22 cellular contexts compared by ENCODE assay signal in the genomic region with DNA sequence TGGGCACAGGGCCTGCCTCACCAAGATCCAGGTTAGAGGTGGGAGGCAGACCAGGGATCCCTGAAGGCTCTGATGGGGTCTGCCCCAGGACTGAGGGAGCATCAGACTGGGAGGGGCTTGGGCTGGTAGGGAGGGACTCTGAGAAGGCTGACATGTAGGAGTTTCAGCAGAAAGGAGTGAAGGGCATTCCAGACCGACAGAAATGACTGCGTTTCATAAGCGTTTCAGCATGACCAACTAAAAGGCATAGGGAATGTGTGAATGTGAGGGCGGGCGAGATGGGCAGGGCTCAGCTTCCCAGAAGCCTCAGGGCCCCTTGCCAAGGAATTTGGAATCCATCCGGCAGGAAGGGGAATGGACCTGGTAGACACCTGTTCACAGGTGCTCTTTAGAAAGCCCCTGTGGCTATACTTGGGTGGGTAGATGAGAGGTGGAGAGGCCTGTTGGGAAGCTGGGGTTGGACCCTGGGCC. TPM values are rescaled to one million over a fixed set of nuclear protein-coding genes. Genes with fewer than 3 reads are reported as not detected.
DNase-seq lines count a peak whose midpoint lies in the region; ATAC-seq, FAIRE-seq and TF ChIP-seq lines count a peak whose summit lies in the region.
"Had no signal": no experiment of that assay in that cellular context is flagged by ENCODE, and none has a peak within 500 bp of the region (broad histone marks: within the 10 kb centered on the region; RNA-seq: fewer than 3 reads in every experiment).

No MANE protein-coding gene starts in this region.

- ATAC-seq in omental fat pad (ENCODE audit: low FRiP score): peak; percentile 75
- ATAC-seq: activated T-cell treated with anti-CD3 and anti-CD28 coated beads, Interleukin-2, amount 50 U/mL, for 72 hours; GM23338; HepG2; stimulated activated effector memory CD8-positive, alpha-beta T cell treated with anti-CD3 and anti-CD28 coated beads, Interleukin-12 subunit alpha, Interleukin-12 subunit beta, amount 100 ng/mL, for 72 hours had no signal

- no peaks in the 10 kb centered on the region for H4K20me1 ChIP-seq in mammary epithelial cell (ENCODE audit: insufficient read depth, low read length)
- peaks cover 5% of the 10 kb centered on the region for H4K20me1 ChIP-seq in keratinocyte (ENCODE audit: control insufficient read depth, extremely low read depth, insufficient read depth, low read length)

- no TSS peak for BruUV-seq in mammary epithelial cell (replicated peaks; lab: Mats Ljungman, UMichigan)

- no peak overlapping the region for H3K4me3 ChIP-seq in mammary epithelial cell (replicated peaks in 1 of 3; ENCODE audit: insufficient read depth in 1 of 3, low read depth in 2 of 3, low read length in 3 of 3)
- no peak overlapping the region for H3K4me3 ChIP-seq in keratinocyte (ENCODE audit: control insufficient read depth in 2 of 3, extremely low read depth in 1 of 3, insufficient read depth in 2 of 3, low read depth in 1 of 3, low read length in 3 of 3)
- H3K4me3 ChIP-seq in testis: no peak overlapping the region
- H3K4me3 ChIP-seq: GM23338, thoracic aorta had no signal

- dilution Hi-C loops in mammary epithelial cell (cut with HindIII; ENCODE audit: low sequenced_read_pairs): no loop called here
- dilution Hi-C loops in keratinocyte (cut with MboI; ENCODE audit: extremely low pct_ligation_motif_present, low sequenced_read_pairs): no loop called here

- CTCF ChIA-PET in mammary epithelial cell (lab: Charles Lee; ENCODE audit: low non-redundant PET): no interaction called here

- FAIRE-seq in keratinocyte (lab: Jason Lieb, UNC): no peak
- FAIRE-seq: GM12892, GM19239, HepG2 had no signal

- no peaks in the 10 kb centered on the region for H3K27me3 ChIP-seq in mammary epithelial cell (ENCODE audit: insufficient read depth, low read length)
- H3K27me3 ChIP-seq in keratinocyte (ENCODE audit: control insufficient read depth, extremely low read depth, insufficient read depth, low read length): peaks cover 4% of the 10 kb centered on the region
- no peaks in the 10 kb centered on the region for H3K27me3 ChIP-seq in testis

- 23% methylated on average over 4 of the region's 6 CpGs for WGBS in mammary epithelial cell (ENCODE audit: low coverage, missing lambda C conversion rate)
- 79 to 82% methylated on average over 6 of the region's 6 CpGs for WGBS in testis, 2 donors

- TF ChIP-seq POLR2A in testis (IDR thresholded peaks at IDR 0.05): no peak
- TF ChIP-seq POLR2A in erythroblast (IDR thresholded peaks at IDR 0.05; ENCODE audit: low read length): no peak

- H3K9ac ChIP-seq in mammary epithelial cell (ENCODE audit: insufficient read depth, low read length) (no peak overlapping the region), keratinocyte (ENCODE audit: control insufficient read depth, extremely low read depth, insufficient read depth, low read length) (no peak overlapping the region)

- TF ChIP-seq CTCF in mammary epithelial cell (conservative IDR thresholded peaks at IDR 0.05 in 1 of 2, IDR thresholded peaks at IDR 0.05 in 1 of 2; ENCODE audit: extremely low read depth in 1 of 2, insufficient read depth in 1 of 2, low read depth in 1 of 2, low read length in 2 of 2) (no peak), keratinocyte (optimal IDR thresholded peaks at IDR 0.05 in 1 of 3, IDR thresholded peaks at IDR 0.05 in 1 of 3, conservative IDR thresholded peaks at IDR 0.05 in 1 of 3; ENCODE audit: extremely low read depth in 1 of 3, insufficient read depth in 2 of 3, low read length in 3 of 3) (no peak), omental fat pad (IDR thresholded peaks at IDR 0.05) (no peak), testis (IDR thresholded peaks at IDR 0.05) (no peak)

- H3K4me1 ChIP-seq in mammary epithelial cell (ENCODE audit: insufficient read depth, low read length) (peaks cover 14% of the 10 kb centered on the region), keratinocyte (ENCODE audit: control insufficient read depth, extremely low read depth, insufficient read depth, low read length) (peaks cover 4% of the 10 kb centered on the region), testis (peaks cover 23% of the 10 kb centered on the region)

- intact Hi-C loops in mammary epithelial cell (cut with micrococcal nuclease) (no loop called here), testis (cut with DNase I; ENCODE audit: low total_unique reads) (no loop called here)

- H3K9me1 ChIP-seq in keratinocyte (ENCODE audit: control insufficient read depth, extremely low read depth, insufficient read depth, low read length): no peaks in the 10 kb centered on the region

- H3K9me3 ChIP-seq in mammary epithelial cell (replicated peaks; ENCODE audit: insufficient read depth, low read length) (no peaks in the 10 kb centered on the region), keratinocyte (ENCODE audit: control insufficient read depth, low read depth, low read length) (no peaks in the 10 kb centered on the region), testis (no peaks in the 10 kb centered on the region)
- H3K9me3 ChIP-seq: thoracic aorta had no signal

- no peak overlapping the region for H3K4me2 ChIP-seq in mammary epithelial cell (ENCODE audit: insufficient read depth, low read depth, low read length)
- no peak overlapping the region for H3K4me2 ChIP-seq in keratinocyte (ENCODE audit: control insufficient read depth, extremely low read depth, insufficient read depth, low read depth, low read length)
- H3K4me2 ChIP-seq: GM23338 had no signal

- in situ Hi-C loops in mammary epithelial cell (cut with MboI; ENCODE audit: low sequenced_read_pairs in 2 of 2): no loop called here

- peak; percentile 56 for DNase-seq in DMS79 (lab: John Stamatoyannopoulos, UW)
- DNase-seq in mammary epithelial cell: peak; percentile 22
- DNase-seq in keratinocyte (ENCODE audit: low read depth, low spot score): peak; percentile 49
- no peak for DNase-seq in omental fat pad (ENCODE audit: low spot score)
- no peak for DNase-seq in testis
- DNase-seq in NCI-H2171 (lab: John Stamatoyannopoulos, UW): no peak
- DNase-seq in erythroblast (lab: John Stamatoyannopoulos, UW): no peak
- no peak for DNase-seq in effector CD8-positive, alpha-beta T cell (lab: John Stamatoyannopoulos, UW)
- DNase-seq: activated CD4-positive, alpha-beta T cell treated with anti-CD3 and anti-CD28 coated beads for 48 hours; activated naive CD4-positive, alpha-beta T cell treated with anti-CD3 and anti-CD28 coated beads for 36 hours; activated T-cell treated with anti-CD3 and anti-CD28 coated beads, Interleukin-2, amount 50 U/mL, for 72 hours; effector CD4-positive, alpha-beta T cell; NCI-H1105; NCI-H2081 treated with DMSO at 0.1 percent for 48 hours; T-helper 2 cell had no signal

- H2AFZ ChIP-seq in mammary epithelial cell (ENCODE audit: low read depth, low read length) (no peak overlapping the region), keratinocyte (ENCODE audit: control insufficient read depth, low read length) (no peak overlapping the region)
- H2AFZ ChIP-seq: GM23338 had no signal

- H3K27ac ChIP-seq in mammary epithelial cell (ENCODE audit: insufficient read depth, low read depth, low read length) (no peak overlapping the region), keratinocyte (ENCODE audit: control insufficient read depth, insufficient read depth, low read length) (no peak overlapping the region), testis (no peak overlapping the region)
- H3K27ac ChIP-seq: HL-60, thoracic aorta had no signal

- H3K36me3 ChIP-seq in mammary epithelial cell (ENCODE audit: insufficient read depth, low read length) (no peaks in the 10 kb centered on the region), keratinocyte (ENCODE audit: control insufficient read depth in 2 of 2, extremely low read depth in 1 of 2, insufficient read depth in 2 of 2, low read length in 2 of 2) (peaks cover 0 to 2% of the 10 kb centered on the region in 2 experiments), testis (ENCODE audit: low read depth, missing control alignments) (no peaks in the 10 kb centered on the region)
- H3K36me3 ChIP-seq: thoracic aorta had no signal

- H3K79me2 ChIP-seq in mammary epithelial cell (ENCODE audit: insufficient read depth, low read length) (no peaks in the 10 kb centered on the region), keratinocyte (ENCODE audit: control insufficient read depth, insufficient read depth, low read length) (no peaks in the 10 kb centered on the region)

RNA-seq across cellular contexts. Expression of a gene that starts 24.9 kb away (rescaled TPM):
- total RNA-seq in mammary epithelial cell: 1 to 10 TPM; 3.5 to 8.2 TPM
- polyA plus RNA-seq in mammary epithelial cell: 1.9 TPM
- polyA minus RNA-seq in mammary epithelial cell: 2.6 TPM
- polyA plus RNA-seq in keratinocyte: 0.29 to 0.76 TPM (median 0.52 TPM) in 3 replicates
- polyA plus RNA-seq in keratinocyte (2011; ENCODE audit: low read depth): not detected
- polyA plus RNA-seq in keratinocyte (2011; cell fraction: cytosol; rRNA removed): 0.56 and 0.58 TPM in 2 replicates
- 1.3 and 1.5 TPM in 2 replicates for polyA plus RNA-seq in keratinocyte (2011; cell fraction: nucleus; rRNA removed)
- polyA plus RNA-seq in keratinocyte (2012; ENCODE audit: low replicate concordance): 0.61 and 1.1 TPM in 2 replicates
- polyA minus RNA-seq in keratinocyte: 0.64 to 1.4 TPM (median 1.3 TPM) in 3 replicates
- not detected for polyA minus RNA-seq in keratinocyte (2011; cell fraction: cytosol; rRNA and poly(A)+ RNA removed)
- polyA minus RNA-seq in keratinocyte (2011; cell fraction: nucleus; rRNA and poly(A)+ RNA removed): 1.1 and 1.4 TPM in 2 replicates
- 1 to 10 TPM; 2.5 to 6.8 (median 5.8) TPM for total RNA-seq in omental fat pad
- total RNA-seq in testis: 10 to 100 TPM; 10.7 to 14.0 TPM
- polyA plus RNA-seq in testis (ENCODE audit: insufficient read depth, low read depth, low replicate concordance): 12.7 TPM

Comparison
In these comparisons a context has a peak if more than half of its experiments do, and no peak if none do; other contexts are left out.
1. DNase-seq: peak in DMS79 (single experiment), mammary epithelial cell (single experiment) and keratinocyte (single experiment); none in omental fat pad (single experiment), testis (single experiment), NCI-H2171 (single experiment), erythroblast (0 of 2) and effector CD8-positive, alpha-beta T cell (single experiment).